ENCODE assay signal across 1 cellular context in the genomic region with DNA sequence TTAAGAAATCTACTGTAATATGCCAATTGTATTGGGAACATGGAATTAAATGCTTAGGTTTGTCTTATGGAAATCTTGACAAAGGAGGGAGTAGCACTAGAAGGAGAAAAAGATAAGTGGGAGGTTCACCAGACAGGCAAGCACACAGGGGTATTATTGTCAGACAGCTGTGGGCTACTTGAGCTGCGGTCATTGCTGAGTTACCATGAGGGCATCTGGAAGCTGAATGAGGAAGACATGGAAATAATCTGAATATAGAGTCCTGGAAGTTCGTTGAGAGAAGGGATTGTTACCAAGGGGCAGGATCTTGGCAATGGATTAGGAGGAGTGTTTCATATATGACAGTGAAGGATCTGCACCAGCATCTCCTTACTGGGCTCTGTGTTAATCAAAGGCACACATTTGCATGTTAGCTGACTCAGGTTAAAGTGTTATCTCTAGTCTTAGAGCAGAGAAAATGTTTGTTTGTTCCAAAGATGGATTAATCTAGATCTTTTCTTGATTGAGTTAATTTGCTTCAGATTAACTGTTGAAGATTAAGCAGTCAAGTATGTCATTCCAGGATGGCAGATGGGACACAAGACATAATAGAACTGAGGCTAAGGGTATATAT.
TF ChIP-seq lines count a peak whose summit lies in the region.

No MANE protein-coding gene starts in this region.

TF ChIP-seq in IMR-90, 13 proteins besides CTCF, POLR2A, EP300 and RAD21:
- TF ChIP-seq MXI1 (IDR thresholded peaks at IDR 0.05; ENCODE audit: borderline replicate concordance, low read depth, low read length) (no peak), RCOR1 (IDR thresholded peaks at IDR 0.05; ENCODE audit: insufficient replicate concordance, low read length) (no peak), RFX5 (IDR thresholded peaks at IDR 0.05; ENCODE audit: low read depth, low read length) (no peak), FOS (IDR thresholded peaks at IDR 0.05; ENCODE audit: low read depth, low read length) (no peak), MAFK (IDR thresholded peaks at IDR 0.05; ENCODE audit: low read depth, low read length) (no peak), CHD1 (IDR thresholded peaks at IDR 0.05; ENCODE audit: low read depth, low read length) (no peak), CEBPB (IDR thresholded peaks at IDR 0.05; ENCODE audit: low read depth, low read length) (no peak), BHLHE40 (IDR thresholded peaks at IDR 0.05; ENCODE audit: low read depth, low read length) (no peak), NFE2L2 (IDR thresholded peaks at IDR 0.05; ENCODE audit: low read depth, low read length) (no peak), MAZ (IDR thresholded peaks at IDR 0.05; ENCODE audit: borderline replicate concordance, low read depth, low read length) (no peak), SMC3 (IDR thresholded peaks at IDR 0.05; ENCODE audit: low read depth, low read length) (no peak)
- TF ChIP-seq, protein P1, sequence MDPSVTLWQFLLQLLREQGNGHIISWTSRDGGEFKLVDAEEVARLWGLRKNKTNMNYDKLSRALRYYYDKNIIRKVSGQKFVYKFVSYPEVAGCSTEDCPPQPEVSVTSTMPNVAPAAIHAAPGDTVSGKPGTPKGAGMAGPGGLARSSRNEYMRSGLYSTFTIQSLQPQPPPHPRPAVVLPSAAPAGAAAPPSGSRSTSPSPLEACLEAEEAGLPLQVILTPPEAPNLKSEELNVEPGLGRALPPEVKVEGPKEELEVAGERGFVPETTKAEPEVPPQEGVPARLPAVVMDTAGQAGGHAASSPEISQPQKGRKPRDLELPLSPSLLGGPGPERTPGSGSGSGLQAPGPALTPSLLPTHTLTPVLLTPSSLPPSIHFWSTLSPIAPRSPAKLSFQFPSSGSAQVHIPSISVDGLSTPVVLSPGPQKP (IDR thresholded peaks at IDR 0.05; ENCODE audit: borderline replicate concordance, low read depth, low read length), result no peak
- TF ChIP-seq, protein P2, sequence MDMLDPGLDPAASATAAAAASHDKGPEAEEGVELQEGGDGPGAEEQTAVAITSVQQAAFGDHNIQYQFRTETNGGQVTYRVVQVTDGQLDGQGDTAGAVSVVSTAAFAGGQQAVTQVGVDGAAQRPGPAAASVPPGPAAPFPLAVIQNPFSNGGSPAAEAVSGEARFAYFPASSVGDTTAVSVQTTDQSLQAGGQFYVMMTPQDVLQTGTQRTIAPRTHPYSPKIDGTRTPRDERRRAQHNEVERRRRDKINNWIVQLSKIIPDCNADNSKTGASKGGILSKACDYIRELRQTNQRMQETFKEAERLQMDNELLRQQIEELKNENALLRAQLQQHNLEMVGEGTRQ (IDR thresholded peaks at IDR 0.05; ENCODE audit: low read depth, low read length), result no peak
TF ChIP-seq in IMR-90: peak in this region for 0.
